11 cellular contexts compared by ENCODE assay signal in the genomic region with DNA sequence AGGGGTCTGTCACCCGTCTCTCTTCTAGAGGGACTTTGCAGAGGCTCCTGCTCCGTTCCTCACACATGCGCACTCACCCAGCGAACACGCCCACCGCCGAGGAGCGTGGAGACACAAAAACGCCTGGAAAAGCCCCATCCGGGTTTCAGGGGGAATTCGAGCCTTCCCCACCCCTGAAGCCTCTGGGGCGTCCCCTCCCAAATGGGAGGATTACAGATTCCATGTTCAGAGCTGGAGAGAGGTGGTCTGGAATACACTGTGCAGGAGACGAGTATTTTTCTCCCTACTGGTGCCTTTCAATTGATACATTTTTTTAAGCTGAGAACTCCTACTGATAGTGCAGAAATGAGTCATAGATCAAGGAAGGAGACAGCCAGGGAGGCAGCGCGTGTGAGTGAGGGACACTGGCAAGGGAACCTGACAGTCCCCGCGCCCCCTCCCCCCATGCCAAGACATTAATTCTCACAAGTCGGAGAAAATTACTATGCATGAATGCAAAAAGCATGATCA. TPM values are rescaled to one million over a fixed set of nuclear protein-coding genes. Genes with fewer than 3 reads are reported as not detected.
DNase-seq lines count a peak whose midpoint lies in the region; ATAC-seq and TF ChIP-seq lines count a peak whose summit lies in the region.
"Had no signal": no experiment of that assay in that cellular context is flagged by ENCODE, and none has a peak within 500 bp of the region (broad histone marks: within the 10 kb centered on the region; RNA-seq: fewer than 3 reads in every experiment).

No MANE protein-coding gene starts in this region.

- POLR2A ChIA-PET in Caco-2 (lab: Charles Lee): no interaction called here

- no TSS peak for BruUV-seq in Caco-2 (replicated peaks; lab: Mats Ljungman, UMichigan)

- no peak overlapping the region for H3K4me3 Mint-ChIP-seq in Caco-2 (ENCODE audit: unreplicated experiment)

- peaks cover 17% of the 10 kb centered on the region for H3K4me1 ChIP-seq in ectodermal cell (ENCODE audit: control insufficient read depth, insufficient read depth, low read length)
- H3K4me1 ChIP-seq in Caco-2: no peaks in the 10 kb centered on the region
- H3K4me1 ChIP-seq: colonic mucosa had no signal

- no peaks in the 10 kb centered on the region for H3K36me3 ChIP-seq in ectodermal cell (ENCODE audit: control insufficient read depth, insufficient read depth, low read length)
- no peaks in the 10 kb centered on the region for H3K36me3 ChIP-seq in Caco-2 (ENCODE audit: control insufficient read depth, insufficient read depth, low read length)
- H3K36me3 ChIP-seq: colonic mucosa had no signal

- H3K27ac Mint-ChIP-seq in Caco-2 (ENCODE audit: unreplicated experiment): no peak overlapping the region

- peaks cover 5% of the 10 kb centered on the region for H3K27me3 Mint-ChIP-seq in Caco-2 (ENCODE audit: insufficient read depth, unreplicated experiment)

- H3K36me3 Mint-ChIP-seq in Caco-2 (ENCODE audit: insufficient read depth, unreplicated experiment): no peaks in the 10 kb centered on the region

- H3K27ac ChIP-seq in ectodermal cell (ENCODE audit: insufficient read depth, low read depth, low read length, poor library complexity, severe bottlenecking): peak overlapping the region; percentile 30
- H3K27ac ChIP-seq: colonic mucosa had no signal

- H3K4me3 ChIP-seq in ectodermal cell (ENCODE audit: insufficient read depth, low read depth, low read length): peak overlapping the region; percentile 42
- no peak overlapping the region for H3K4me3 ChIP-seq in Caco-2 (ENCODE audit: low read depth, low read length)
- H3K4me3 ChIP-seq: colonic mucosa had no signal

- WGBS in ectodermal cell, 2 experiments: 2 to 3% methylated on average over 17 to 18 of the region's 18 CpGs

- peak; percentile 85 for DNase-seq in ELF-1 (ENCODE audit: low read depth, low spot score)
- peak; percentile 89 for DNase-seq in activated CD8-positive, alpha-beta memory T cell treated with anti-CD3 and anti-CD28 coated beads for 24 hours
- DNase-seq in stimulated activated CD4-positive, alpha-beta T cell treated with anti-CD3 and anti-CD28 coated beads, Interleukin-12 subunit alpha, Interleukin-12 subunit beta, amount 100 ng/mL, for 4 hours: peak; percentile 77
- DNase-seq in UCSD-AML1 (lab: John Stamatoyannopoulos, UW; ENCODE audit: unreplicated experiment): no peak
- DNase-seq in medulla oblongata (ENCODE audit: extremely low spot score): no peak
- no peak for DNase-seq in Caco-2
- DNase-seq: colonic mucosa, IMR-90, left ventricle myocardium superior had no signal

- no peaks in the 10 kb centered on the region for H3K4me1 Mint-ChIP-seq in Caco-2 (ENCODE audit: low read depth, unreplicated experiment)

- no peaks in the 10 kb centered on the region for H3K9me3 Mint-ChIP-seq in Caco-2 (ENCODE audit: unreplicated experiment)

- no peak for TF ChIP-seq CTCF in Caco-2 (IDR thresholded peaks at IDR 0.05; ENCODE audit: insufficient read depth in 1 of 2, low read depth in 1 of 2, low read length in 1 of 2, severe bottlenecking in 1 of 2, unreplicated experiment in 1 of 2)

- intact Hi-C loops in Caco-2 (cut with micrococcal nuclease; ENCODE audit: unreplicated experiment): no loop called here

- H3K27me3 ChIP-seq in ectodermal cell (ENCODE audit: control insufficient read depth, insufficient read depth, low read length, poor library complexity, severe bottlenecking): no peaks in the 10 kb centered on the region
- no peaks in the 10 kb centered on the region for H3K27me3 ChIP-seq in Caco-2 (replicated peaks; ENCODE audit: control insufficient read depth, insufficient read depth, low read length)
- H3K27me3 ChIP-seq: colonic mucosa had no signal

- H3K9me3 ChIP-seq in ectodermal cell (ENCODE audit: control insufficient read depth, low read length): no peaks in the 10 kb centered on the region
- H3K9me3 ChIP-seq in Caco-2: no peaks in the 10 kb centered on the region
- H3K9me3 ChIP-seq: colonic mucosa had no signal

- ATAC-seq in GM18873 (IDR thresholded peaks at IDR 0.05; ENCODE audit: low FRiP score, unreplicated experiment): no peak
- ATAC-seq: left ventricle myocardium superior had no signal

- CTCF ChIA-PET in Caco-2 (lab: Charles Lee): no interaction called here

RNA-seq across cellular contexts. Expression of gene BCL11B, which starts 37.0 kb away (rescaled TPM):
- 1.3 TPM for polyA plus RNA-seq in ectodermal cell (2013, experiment 1 of 4)
- 1.9 TPM for polyA plus RNA-seq in ectodermal cell (2013, experiment 2 of 4)
- 1.1 TPM for polyA plus RNA-seq in ectodermal cell (2013, experiment 3 of 4)
- polyA plus RNA-seq in ectodermal cell (2013, experiment 4 of 4): 1.1 TPM
- 0.05 TPM in 1 of 2 replicates, not detected in the other for total RNA-seq in Caco-2 (2022)
- polyA plus RNA-seq: IMR-90 had no signal

Comparison
In these comparisons a context has a peak if more than half of its experiments do, and no peak if none do; other contexts are left out.
1. DNase-seq: peak in ELF-1 (single experiment), activated CD8-positive, alpha-beta memory T cell treated with anti-CD3 and anti-CD28 coated beads for 24 hours (single experiment) and stimulated activated CD4-positive, alpha-beta T cell treated with anti-CD3 and anti-CD28 coated beads, Interleukin-12 subunit alpha, Interleukin-12 subunit beta, amount 100 ng/mL, for 4 hours (single experiment); none in UCSD-AML1 (single experiment), medulla oblongata (single experiment) and Caco-2 (0 of 2).